Comparison of ENCODE assay signal across 8 cellular contexts in the genomic region with DNA sequence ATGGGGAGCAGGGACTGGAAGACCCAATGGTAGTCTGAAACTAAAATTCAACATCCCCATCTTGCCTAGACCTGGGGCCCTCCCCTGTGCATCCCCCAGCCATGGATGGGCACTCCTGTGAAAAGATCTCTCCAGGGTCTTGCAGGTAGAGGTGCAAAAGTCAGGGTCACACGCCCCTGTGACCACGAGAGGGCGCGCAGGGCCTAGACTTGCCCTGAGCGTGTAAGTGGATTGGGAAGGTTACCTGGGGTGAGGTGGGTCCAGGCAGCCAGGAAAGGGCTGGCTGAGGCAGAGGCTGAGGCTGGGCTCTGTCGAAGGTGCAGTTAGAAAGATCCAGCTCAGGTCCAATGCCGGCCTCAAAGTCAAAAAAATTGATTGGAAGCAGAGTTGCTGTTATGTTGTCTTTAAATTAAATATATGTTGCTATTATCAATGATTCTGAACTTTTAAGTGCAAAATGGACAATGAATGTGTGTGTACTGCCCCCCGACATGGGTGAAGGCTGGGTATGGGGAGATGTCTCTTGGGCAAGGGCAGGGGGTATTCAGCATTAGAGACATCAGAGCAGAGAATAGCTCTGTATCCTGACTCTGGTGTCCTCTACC. TPM values are rescaled to one million over a fixed set of nuclear protein-coding genes. Genes with fewer than 3 reads are reported as not detected.
DNase-seq lines count a peak whose midpoint lies in the region; ATAC-seq and TF ChIP-seq lines count a peak whose summit lies in the region.

No MANE protein-coding gene starts in this region.

- no peak overlapping the region for H3K4me2 ChIP-seq in KMS-11

- H3K36me3 ChIP-seq in KMS-11 (ENCODE audit: insufficient read depth) (no peaks in the 10 kb centered on the region), ascending aorta (no peaks in the 10 kb centered on the region)

- in situ Hi-C loops in G401 (cut with HindIII; ENCODE audit: low sequenced_read_pairs): no loop called here

- H3K27me3 ChIP-seq in KMS-11 (ENCODE audit: insufficient read depth, low read depth): no peaks in the 10 kb centered on the region
- H3K27me3 ChIP-seq in ascending aorta: peaks cover 4% of the 10 kb centered on the region

- TF ChIP-seq CTCF in KMS-11 (conservative IDR thresholded peaks at IDR 0.05; ENCODE audit: low read depth, low read length): peak; percentile 72
- TF ChIP-seq CTCF in ascending aorta (IDR thresholded peaks at IDR 0.05): peak; percentile 60 to 83 (median 64)

- DNase-seq in G401 (ENCODE audit: low spot score): peak; percentile 44
- peak in 1 of 2 donors; percentile 75 for DNase-seq in ascending aorta (ENCODE audit: low spot score in 2 of 2)
- peak; percentile 52 for DNase-seq in iris pigment epithelial cell (ENCODE audit: low read depth)
- DNase-seq in stimulated activated CD4-positive, alpha-beta T cell treated with anti-CD3 and anti-CD28 coated beads, Interleukin-4, amount 100 ng/mL, for 48 hours (ENCODE audit: low read depth in 2 of 2): peak; percentile 51 to 54
- DNase-seq in putamen (ENCODE audit: low spot score): no peak
- no peak for DNase-seq in SKM-1 (lab: John Stamatoyannopoulos, UW; ENCODE audit: unreplicated experiment)

- no peak overlapping the region for H3K4me3 ChIP-seq in KMS-11 (IDR thresholded peaks at IDR 0.05; ENCODE audit: insufficient read depth, low read depth, low read length)
- H3K4me3 ChIP-seq in ascending aorta: no peak overlapping the region

- H3K9me3 ChIP-seq in ascending aorta: no peaks in the 10 kb centered on the region

- intact Hi-C loops in ascending aorta (cut with DNase I): loop anchor here (1.0 kb wide), 1 partner anchor 65 kb away; no protein-coding TSS in a partner anchor

- no peaks in the 10 kb centered on the region for H4K20me1 ChIP-seq in KMS-11 (ENCODE audit: insufficient read depth)

- peak; percentile 84 for ATAC-seq in SK-N-SH treated with all-trans-retinoic acid at 6 μM for 48 hours

- H3K4me1 ChIP-seq in KMS-11 (ENCODE audit: low read depth, poor library complexity, severe bottlenecking) (no peaks in the 10 kb centered on the region), ascending aorta (no peaks in the 10 kb centered on the region)

- no peak overlapping the region for H3K9ac ChIP-seq in KMS-11

- no peaks in the 10 kb centered on the region for H3K79me2 ChIP-seq in KMS-11 (ENCODE audit: insufficient read depth, low read depth)

- no peak overlapping the region for H2AFZ ChIP-seq in KMS-11 (ENCODE audit: low read depth)

- H3K27ac ChIP-seq in KMS-11 (no peak overlapping the region), ascending aorta (no peak overlapping the region)

TF ChIP-seq in SK-N-SH treated with all-trans-retinoic acid at 6 μM for 48 hours, 23 proteins besides CTCF, POLR2A, EP300 and RAD21 (continues in another document):
- TF ChIP-seq, protein P1, sequence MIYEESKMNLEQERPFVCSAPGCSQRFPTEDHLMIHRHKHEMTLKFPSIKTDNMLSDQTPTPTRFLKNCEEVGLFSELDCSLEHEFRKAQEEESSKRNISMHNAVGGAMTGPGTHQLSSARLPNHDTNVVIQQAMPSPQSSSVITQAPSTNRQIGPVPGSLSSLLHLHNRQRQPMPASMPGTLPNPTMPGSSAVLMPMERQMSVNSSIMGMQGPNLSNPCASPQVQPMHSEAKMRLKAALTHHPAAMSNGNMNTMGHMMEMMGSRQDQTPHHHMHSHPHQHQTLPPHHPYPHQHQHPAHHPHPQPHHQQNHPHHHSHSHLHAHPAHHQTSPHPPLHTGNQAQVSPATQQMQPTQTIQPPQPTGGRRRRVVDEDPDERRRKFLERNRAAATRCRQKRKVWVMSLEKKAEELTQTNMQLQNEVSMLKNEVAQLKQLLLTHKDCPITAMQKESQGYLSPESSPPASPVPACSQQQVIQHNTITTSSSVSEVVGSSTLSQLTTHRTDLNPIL (CRISPR knock-in tag; IDR thresholded peaks at IDR 0.05; ENCODE audit: low read depth): no peak
- TF ChIP-seq ZNF8 (CRISPR knock-in tag; IDR thresholded peaks at IDR 0.05) (no peak), PPARA (CRISPR knock-in tag; IDR thresholded peaks at IDR 0.05; ENCODE audit: borderline replicate concordance) (no peak), TSHZ2 (CRISPR knock-in tag; IDR thresholded peaks at IDR 0.05) (no peak), GLIS3 (CRISPR knock-in tag; IDR thresholded peaks at IDR 0.05) (no peak), POU6F1 (CRISPR knock-in tag; IDR thresholded peaks at IDR 0.05; ENCODE audit: borderline replicate concordance, low read depth) (no peak), ZNF70 (CRISPR knock-in tag; IDR thresholded peaks at IDR 0.05) (no peak), PATZ1 (CRISPR knock-in tag; IDR thresholded peaks at IDR 0.05; ENCODE audit: borderline replicate concordance) (no peak), ZFP30 (CRISPR knock-in tag; IDR thresholded peaks at IDR 0.05) (no peak), ESRRG (CRISPR knock-in tag; IDR thresholded peaks at IDR 0.05) (no peak), SNAI2 (CRISPR knock-in tag; IDR thresholded peaks at IDR 0.05) (no peak), BACH2 (CRISPR knock-in tag; IDR thresholded peaks at IDR 0.05; ENCODE audit: borderline replicate concordance) (no peak), ISL1 (CRISPR knock-in tag; IDR thresholded peaks at IDR 0.05) (no peak), ARNTL (CRISPR knock-in tag; IDR thresholded peaks at IDR 0.05; ENCODE audit: borderline replicate concordance, low read depth) (no peak), TCF4 (CRISPR knock-in tag; IDR thresholded peaks at IDR 0.05; ENCODE audit: borderline replicate concordance) (no peak), ZNF565 (CRISPR knock-in tag; conservative IDR thresholded peaks at IDR 0.05; ENCODE audit: low read depth) (no peak)
- TF ChIP-seq, protein P2, sequence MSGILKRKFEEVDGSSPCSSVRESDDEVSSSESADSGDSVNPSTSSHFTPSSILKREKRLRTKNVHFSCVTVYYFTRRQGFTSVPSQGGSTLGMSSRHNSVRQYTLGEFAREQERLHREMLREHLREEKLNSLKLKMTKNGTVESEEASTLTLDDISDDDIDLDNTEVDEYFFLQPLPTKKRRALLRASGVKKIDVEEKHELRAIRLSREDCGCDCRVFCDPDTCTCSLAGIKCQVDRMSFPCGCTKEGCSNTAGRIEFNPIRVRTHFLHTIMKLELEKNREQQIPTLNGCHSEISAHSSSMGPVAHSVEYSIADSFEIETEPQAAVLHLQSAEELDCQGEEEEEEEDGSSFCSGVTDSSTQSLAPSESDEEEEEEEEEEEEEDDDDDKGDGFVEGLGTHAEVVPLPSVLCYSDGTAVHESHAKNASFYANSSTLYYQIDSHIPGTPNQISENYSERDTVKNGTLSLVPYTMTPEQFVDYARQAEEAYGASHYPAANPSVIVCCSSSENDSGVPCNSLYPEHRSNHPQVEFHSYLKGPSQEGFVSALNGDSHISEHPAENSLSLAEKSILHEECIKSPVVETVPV (CRISPR knock-in tag; IDR thresholded peaks at IDR 0.05): no peak

RNA-seq across cellular contexts. Expression of gene POU2F3, which starts 4.8 kb away (rescaled TPM):
- total RNA-seq in G401 (2014; rRNA removed; shearing (Covaris generic)): not detected in 2 replicates
- total RNA-seq in ascending aorta: not detected

RNA-seq across cellular contexts. Expression of gene OAF, which starts 24.3 kb away (rescaled TPM):
- total RNA-seq in G401 (2014; rRNA removed; shearing (Covaris generic)): 13.8 and 18.3 TPM in 2 replicates
- total RNA-seq in ascending aorta: 216 TPM

Comparison
In these comparisons a context has a peak if more than half of its experiments do, and no peak if none do; other contexts are left out.
1. DNase-seq: peak in G401 (single experiment), iris pigment epithelial cell (single experiment) and stimulated activated CD4-positive, alpha-beta T cell treated with anti-CD3 and anti-CD28 coated beads, Interleukin-4, amount 100 ng/mL, for 48 hours (2 of 2); none in putamen (single experiment) and SKM-1 (single experiment).
2. RNA of gene OAF, which starts 24.3 kb away (total RNA-seq): 216 TPM in ascending aorta (single experiment); 13.8 to 18.3 TPM in G401; every median in the first group is over 10 times any median in the second.